Comparison of ENCODE assay signal across 18 cellular contexts in genomic region chr12:29374913-29375312, GRCh38.
"Had no signal": no experiment of that assay in that cellular context is flagged by ENCODE, and none has a peak within 500 bp of the region (broad histone marks: within the 10 kb centered on the region; RNA-seq: fewer than 3 reads in every experiment).

No MANE protein-coding gene starts in this region.

- ATAC-seq: gastrocnemius medialis; heart right ventricle; naive thymus-derived CD8-positive, alpha-beta T cell; sciatic nerve had no signal

- DNase-seq: cortex of kidney; dorsolateral prefrontal cortex; effector CD8-positive, alpha-beta T cell; gastrocnemius medialis; heart right ventricle; hypothalamus; kidney glomerular epithelial cell; mucosa of descending colon; naive thymus-derived CD8-positive, alpha-beta T cell; spleen; stimulated activated CD4-positive, alpha-beta T cell treated with anti-CD3 and anti-CD28 coated beads, Interleukin-15, amount 100 ng/mL, for 24 hours; stimulated activated CD4-positive, alpha-beta T cell treated with anti-CD3 and anti-CD28 coated beads, Interleukin-1b, Interleukin-23, amount 100 ng/mL, for 48 hours; stimulated activated CD4-positive, alpha-beta T cell treated with anti-CD3 and anti-CD28 coated beads, Interleukin-4, amount 100 ng/mL, for 24 hours; stimulated activated naive CD4-positive, alpha-beta T cell; stomach; substantia nigra; transverse colon had no signal
